ENCODE assay signal across 13 cellular contexts in genomic region chr16:68246671-68247070, GRCh38. TPM values are rescaled to one million over a fixed set of nuclear protein-coding genes. Genes with fewer than 3 reads are reported as not detected.
A peak's percentile ranks its signal among the peaks of the same experiment; 100 is the strongest.
DNase-seq lines count a peak whose midpoint lies in the region; ATAC-seq, FAIRE-seq and TF ChIP-seq lines count a peak whose summit lies in the region.
"Had no signal": no experiment of that assay in that cellular context is flagged by ENCODE, and none has a peak within 500 bp of the region (broad histone marks: within the 10 kb centered on the region; RNA-seq: fewer than 3 reads in every experiment).

No MANE protein-coding gene starts in this region.

- no peak overlapping the region for H3K4me3 ChIP-seq in lung
- peak overlapping the region; percentile 98 for H3K4me3 ChIP-seq in upper lobe of right lung
- H3K4me3 ChIP-seq in WERI-Rb-1 (ENCODE audit: low read depth, low read length), result no peak overlapping the region

- H3K27me3 ChIP-seq in lung (ENCODE audit: control insufficient read depth, insufficient read depth) (no peaks in the 10 kb centered on the region), upper lobe of right lung (no peaks in the 10 kb centered on the region), WERI-Rb-1 (ENCODE audit: insufficient read depth, low read depth, severe bottlenecking) (no peaks in the 10 kb centered on the region)

- 84 to 93% methylated on average over 5 of the region's 5 CpGs for WGBS in lung, 2 donors

- no peak for ATAC-seq in stimulated activated naive CD8-positive, alpha-beta T cell treated with anti-CD3 and anti-CD28 coated beads, Interleukin-15, Interleukin-2, amounts not matched to agents 100 U/mL and 50 U/mL, for 24 hours
- ATAC-seq in lung (ENCODE audit: insufficient read depth, low FRiP score) (no peak), upper lobe of right lung (peak; percentile 31), GM19035 (IDR thresholded peaks at IDR 0.05; ENCODE audit: unreplicated experiment) (no peak)

- H3K36me3 Mint-ChIP-seq in stimulated activated naive CD8-positive, alpha-beta T cell treated with anti-CD3 and anti-CD28 coated beads, Interleukin-15, Interleukin-2, amounts not matched to agents 100 ng/mL and 50 ng/mL, for 24 hours (ENCODE audit: low read depth), result peaks cover 5% of the 10 kb centered on the region
- peaks cover 10% of the 10 kb centered on the region for H3K36me3 Mint-ChIP-seq in activated T-helper 2 cell treated with anti-CD3 and anti-CD28 coated beads, Interferon-gamma antibody, Interleukin-2, Interleukin-4, amounts not matched to agents 10 μg/mL and 5 μg/mL and 100 μg/mL, durations not matched to agents 14 hours and 24 hours and 36 hours (ENCODE audit: low read depth)

- TF ChIP-seq CTCF in lung (IDR thresholded peaks at IDR 0.05; ENCODE audit: control extremely low read depth, extremely low read depth) (no peak), upper lobe of right lung (IDR thresholded peaks at IDR 0.05) (no peak), WERI-Rb-1 (IDR thresholded peaks at IDR 0.05; ENCODE audit: low read depth, low read length) (no peak)

- peak overlapping the region; percentile 95 for H3K4me3 Mint-ChIP-seq in stimulated activated naive CD8-positive, alpha-beta T cell treated with anti-CD3 and anti-CD28 coated beads, Interleukin-15, Interleukin-2, amounts not matched to agents 100 ng/mL and 50 ng/mL, for 24 hours
- peak overlapping the region; percentile 94 for H3K4me3 Mint-ChIP-seq in activated T-helper 2 cell treated with anti-CD3 and anti-CD28 coated beads, Interferon-gamma antibody, Interleukin-2, Interleukin-4, amounts not matched to agents 10 μg/mL and 5 μg/mL and 100 μg/mL, durations not matched to agents 14 hours and 24 hours and 36 hours (ENCODE audit: low read depth)

- H3K9me3 Mint-ChIP-seq in stimulated activated naive CD8-positive, alpha-beta T cell treated with anti-CD3 and anti-CD28 coated beads, Interleukin-15, Interleukin-2, amounts not matched to agents 100 ng/mL and 50 ng/mL, for 24 hours, result no peaks in the 10 kb centered on the region
- H3K9me3 Mint-ChIP-seq in activated T-helper 2 cell treated with anti-CD3 and anti-CD28 coated beads, Interferon-gamma antibody, Interleukin-2, Interleukin-4, amounts not matched to agents 10 μg/mL and 5 μg/mL and 100 μg/mL, durations not matched to agents 14 hours and 24 hours and 36 hours, result no peaks in the 10 kb centered on the region

- peaks cover 3 to 17% of the 10 kb centered on the region in 2 donors for H3K4me1 ChIP-seq in lung (ENCODE audit: control insufficient read depth in 2 of 2, insufficient read depth in 2 of 2, low read length in 2 of 2)
- peaks cover 22% of the 10 kb centered on the region for H3K4me1 ChIP-seq in upper lobe of right lung

- DNase-seq in stimulated activated naive CD8-positive, alpha-beta T cell treated with anti-CD3 and anti-CD28 coated beads, Interleukin-15, Interleukin-2, amounts not matched to agents 100 U/mL and 50 U/mL, for 24 hours, result no peak
- no peak for DNase-seq in activated T-helper 2 cell treated with anti-CD3 and anti-CD28 coated beads, Interferon-gamma antibody, Interleukin-2, Interleukin-4, amounts not matched to agents 10 μg/mL and 5 μg/mL and 100 μg/mL, durations not matched to agents 14 hours and 24 hours and 36 hours (ENCODE audit: low spot score)
- no peak for DNase-seq in lung (ENCODE audit: low spot score)
- DNase-seq in upper lobe of right lung, result no peak
- DNase-seq in WERI-Rb-1, result no peak
- no peak for DNase-seq in RCC 7860 (ENCODE audit: low spot score)
- DNase-seq: activated naive CD4-positive, alpha-beta T cell treated with anti-CD3 and anti-CD28 coated beads, Interleukin-2, amount 50 U/mL, for 16 hours; DMS153; NCI-H2107 had no signal

- peaks cover 0 to 11% of the 10 kb centered on the region in 2 donors for H3K36me3 ChIP-seq in lung (ENCODE audit: control insufficient read depth in 2 of 2, insufficient read depth in 2 of 2, low read length in 2 of 2)
- peaks cover 24% of the 10 kb centered on the region for H3K36me3 ChIP-seq in upper lobe of right lung
- peaks cover 5% of the 10 kb centered on the region; the same call in 1 of the 2 replicates for H3K36me3 ChIP-seq in WERI-Rb-1

- H3K9me3 ChIP-seq in lung (ENCODE audit: control insufficient read depth in 2 of 2, insufficient read depth in 1 of 2, low read length in 1 of 2), result peaks cover 0 to 2% of the 10 kb centered on the region in 2 donors
- H3K9me3 ChIP-seq in upper lobe of right lung, result no peaks in the 10 kb centered on the region
- H3K9me3 ChIP-seq in WERI-Rb-1 (ENCODE audit: severe bottlenecking), result no peaks in the 10 kb centered on the region

- H3K27me3 Mint-ChIP-seq in stimulated activated naive CD8-positive, alpha-beta T cell treated with anti-CD3 and anti-CD28 coated beads, Interleukin-15, Interleukin-2, amounts not matched to agents 100 ng/mL and 50 ng/mL, for 24 hours, result no peaks in the 10 kb centered on the region
- H3K27me3 Mint-ChIP-seq in activated T-helper 2 cell treated with anti-CD3 and anti-CD28 coated beads, Interferon-gamma antibody, Interleukin-2, Interleukin-4, amounts not matched to agents 10 μg/mL and 5 μg/mL and 100 μg/mL, durations not matched to agents 14 hours and 24 hours and 36 hours (ENCODE audit: low read depth), result no peaks in the 10 kb centered on the region

- H3K27ac ChIP-seq in lung (ENCODE audit: low read depth in 1 of 2, low read length in 1 of 2), result peak overlapping the region; percentile 28 to 87
- H3K27ac ChIP-seq in upper lobe of right lung, result no peak overlapping the region
- H3K27ac ChIP-seq in WERI-Rb-1, result no peak overlapping the region

- intact Hi-C loops in activated T-helper 2 cell treated with anti-CD3 and anti-CD28 coated beads, Interferon-gamma antibody, Interleukin-2, Interleukin-4, amounts not matched to agents 10 μg/mL and 5 μg/mL and 100 μg/mL, durations not matched to agents 14 hours and 24 hours and 36 hours (cut with micrococcal nuclease), result loop anchor here (10.0 kb wide), 1 partner anchor 268 kb away; no protein-coding TSS in a partner anchor
- intact Hi-C loops in upper lobe of right lung (cut with DNase I), result loop anchor here (10.0 kb wide), 1 partner anchor 888 kb away; the partner anchor contains the start of genes CHTF8 and UTP4

- FAIRE-seq in RCC 7860 (lab: Jason Lieb, UNC), result no peak
- FAIRE-seq: urothelium cell line had no signal

- no peak overlapping the region for H3K27ac Mint-ChIP-seq in stimulated activated naive CD8-positive, alpha-beta T cell treated with anti-CD3 and anti-CD28 coated beads, Interleukin-15, Interleukin-2, amounts not matched to agents 100 ng/mL and 50 ng/mL, for 24 hours
- no peak overlapping the region for H3K27ac Mint-ChIP-seq in activated T-helper 2 cell treated with anti-CD3 and anti-CD28 coated beads, Interferon-gamma antibody, Interleukin-2, Interleukin-4, amounts not matched to agents 10 μg/mL and 5 μg/mL and 100 μg/mL, durations not matched to agents 14 hours and 24 hours and 36 hours

- H3K4me1 Mint-ChIP-seq in stimulated activated naive CD8-positive, alpha-beta T cell treated with anti-CD3 and anti-CD28 coated beads, Interleukin-15, Interleukin-2, amounts not matched to agents 100 ng/mL and 50 ng/mL, for 24 hours (ENCODE audit: low read depth), result peaks cover 28% of the 10 kb centered on the region
- H3K4me1 Mint-ChIP-seq in activated T-helper 2 cell treated with anti-CD3 and anti-CD28 coated beads, Interferon-gamma antibody, Interleukin-2, Interleukin-4, amounts not matched to agents 10 μg/mL and 5 μg/mL and 100 μg/mL, durations not matched to agents 14 hours and 24 hours and 36 hours (ENCODE audit: low read depth), result peaks cover 16% of the 10 kb centered on the region

RNA-seq across cellular contexts. Expression of gene PLA2G15, which starts 1.5 kb away (rescaled TPM):
- 9.0 and 10.3 TPM in 2 replicates for total RNA-seq in activated T-helper 2 cell treated with anti-CD3 and anti-CD28 coated beads, Interferon-gamma antibody, Interleukin-2, Interleukin-4, amounts not matched to agents 10 μg/mL and 5 μg/mL and 100 μg/mL, durations not matched to agents 14 hours and 24 hours and 36 hours
- total RNA-seq in lung (10 to 100 TPM; 15.6 to 42.4 TPM), upper lobe of right lung (30.4 TPM)
- polyA plus RNA-seq in lung, result 10 to 100 TPM; 11.0 to 23.7 TPM

RNA-seq across cellular contexts. Expression of gene ESRP2, which starts 10.7 kb away (rescaled TPM):
- 0.23 and 0.34 TPM in 2 replicates for total RNA-seq in activated T-helper 2 cell treated with anti-CD3 and anti-CD28 coated beads, Interferon-gamma antibody, Interleukin-2, Interleukin-4, amounts not matched to agents 10 μg/mL and 5 μg/mL and 100 μg/mL, durations not matched to agents 14 hours and 24 hours and 36 hours
- total RNA-seq in lung (10 to 100 TPM; 43.8 to 65.5 TPM), upper lobe of right lung (61.0 TPM)
- polyA plus RNA-seq in lung, result 10 to 100 TPM; 22.5 to 34.8 TPM
- total RNA-seq: SK-MEL-5 had no signal

RNA-seq across cellular contexts. Expression of gene SLC7A6, which starts 17.7 kb away (rescaled TPM):
- 107 and 108 TPM in 2 replicates for total RNA-seq in activated T-helper 2 cell treated with anti-CD3 and anti-CD28 coated beads, Interferon-gamma antibody, Interleukin-2, Interleukin-4, amounts not matched to agents 10 μg/mL and 5 μg/mL and 100 μg/mL, durations not matched to agents 14 hours and 24 hours and 36 hours
- total RNA-seq in lung, result 10 to 100 TPM; 25.8 to 36.2 TPM
- polyA plus RNA-seq in lung, result 10 to 100 TPM in 1 of 2 donors, 1 to 10 TPM in 1; 8.9 to 14.2 TPM
- 61.9 TPM for total RNA-seq in upper lobe of right lung

Comparison
In these comparisons a context has a peak if more than half of its experiments do, and no peak if none do; other contexts are left out.
1. H3K27ac ChIP-seq: peak in lung (2 of 2); none in upper lobe of right lung (single experiment) and WERI-Rb-1 (single experiment).
2. RNA of gene ESRP2, which starts 10.7 kb away (total RNA-seq): 43.8 to 65.5 TPM in lung and 61.0 TPM in upper lobe of right lung (single experiment); 0.23 to 0.34 TPM in activated T-helper 2 cell treated with anti-CD3 and anti-CD28 coated beads, Interferon-gamma antibody, Interleukin-2, Interleukin-4, amounts not matched to agents 10 μg/mL and 5 μg/mL and 100 μg/mL, durations not matched to agents 14 hours and 24 hours and 36 hours; every median in the first group is over 10 times any median in the second.